ENCODE assay signal across 8 cellular contexts in genomic region chr15:40764766-40765136, GRCh38. TPM values are rescaled to one million over a fixed set of nuclear protein-coding genes. Genes with fewer than 3 reads are reported as not detected.
DNase-seq lines count a peak whose midpoint lies in the region; ATAC-seq and TF ChIP-seq lines count a peak whose summit lies in the region.

No MANE protein-coding gene starts in this region.

- H3K9me3 ChIP-seq in A673 (ENCODE audit: low read depth, low read length, poor library complexity, severe bottlenecking) (no peaks in the 10 kb centered on the region), muscle layer of duodenum (ENCODE audit: control insufficient read depth in 1 of 2, low read length in 2 of 2) (no peaks in the 10 kb centered on the region)

- TF ChIP-seq POLR2A in GM18505 (IDR thresholded peaks at IDR 0.05; ENCODE audit: borderline replicate concordance, extremely low read depth, insufficient read depth, insufficient read length) = no peak

- peaks cover 2% of the 10 kb centered on the region for H3K27me3 Mint-ChIP-seq in IgD-negative memory B cell
- peaks cover 3% of the 10 kb centered on the region for H3K27me3 Mint-ChIP-seq in chondrocyte (ENCODE audit: low read depth)

- no peak for DNase-seq in A673 (ENCODE audit: low spot score)
- DNase-seq in chondrocyte (ENCODE audit: low spot score) = no peak
- DNase-seq in pons (ENCODE audit: low spot score) = no peak
- no peak for DNase-seq in activated CD4-positive, CD25-positive, alpha-beta regulatory T cell (lab: John Stamatoyannopoulos, UW)

- no peak for TF ChIP-seq CTCF in A673 (conservative IDR thresholded peaks at IDR 0.05; ENCODE audit: low read depth, low read length)
- TF ChIP-seq CTCF in chondrocyte (IDR thresholded peaks at IDR 0.05) = no peak

- H3K4me1 Mint-ChIP-seq in IgD-negative memory B cell (peaks cover 19 to 28% (median 23%) of the 10 kb centered on the region in 3 donors), chondrocyte (ENCODE audit: low read depth) (peaks cover 44% of the 10 kb centered on the region)

- H3K36me3 ChIP-seq in A673 (ENCODE audit: insufficient read depth, low read length, poor library complexity, severe bottlenecking) (peaks cover 4% of the 10 kb centered on the region), muscle layer of duodenum (ENCODE audit: control insufficient read depth in 1 of 2, insufficient read depth in 2 of 2, low read length in 2 of 2) (peaks cover 0 to 18% of the 10 kb centered on the region in 2 donors)

- H3K27ac Mint-ChIP-seq in IgD-negative memory B cell = peak overlapping the region in 2 of 3 donors; percentile 2 to 62
- H3K27ac Mint-ChIP-seq in chondrocyte (ENCODE audit: unreplicated experiment) = peak overlapping the region; percentile 69

- H3K4me1 ChIP-seq in A673 (ENCODE audit: insufficient read depth, low read length, poor library complexity, severe bottlenecking) (peaks cover 49% of the 10 kb centered on the region), muscle layer of duodenum (ENCODE audit: control insufficient read depth in 1 of 2, insufficient read depth in 2 of 2, low read length in 2 of 2) (peaks cover 0 to 21% of the 10 kb centered on the region in 2 donors)

- TSS peak; percentile 14 for BruUV-seq in A673 (replicated peaks; lab: Mats Ljungman, UMichigan)

- intact Hi-C loops in A673 (cut with micrococcal nuclease; ENCODE audit: unreplicated experiment) = no loop called here

- peak overlapping the region; percentile 66 for H3K27ac ChIP-seq in A673 (ENCODE audit: low read depth, low read length, poor library complexity, severe bottlenecking)
- peak overlapping the region; percentile 53 for H3K27ac ChIP-seq in muscle layer of duodenum (ENCODE audit: low read length)

- CTCF ChIA-PET in A673 (lab: Charles Lee) = interaction anchor here (0.7 to 1.4 kb wide), 2 partner anchors 18 to 62 kb away, joined by 3 to 4 read pairs; no protein-coding TSS in a partner anchor

- H3K36me3 Mint-ChIP-seq in IgD-negative memory B cell = no peaks in the 10 kb centered on the region
- no peaks in the 10 kb centered on the region for H3K36me3 Mint-ChIP-seq in chondrocyte (ENCODE audit: low read depth)

- H3K4me3 ChIP-seq in A673 (ENCODE audit: low read depth, low read length, poor library complexity, severe bottlenecking) (peak overlapping the region; percentile 45), muscle layer of duodenum (ENCODE audit: low read depth in 1 of 2, low read length in 2 of 2) (peak overlapping the region; percentile 56 to 75)

- H3K27me3 ChIP-seq in A673 (replicated peaks; ENCODE audit: insufficient read depth, low read depth, low read length, poor library complexity) (no peaks in the 10 kb centered on the region), muscle layer of duodenum (ENCODE audit: low read depth, low read length) (no peaks in the 10 kb centered on the region)

- H3K9me3 Mint-ChIP-seq in IgD-negative memory B cell (no peaks in the 10 kb centered on the region), chondrocyte (ENCODE audit: low read depth) (no peaks in the 10 kb centered on the region)

- POLR2A ChIA-PET in A673 (lab: Charles Lee; ENCODE audit: low non-redundant PET) = no interaction called here

- H3K4me3 Mint-ChIP-seq in IgD-negative memory B cell (peak overlapping the region; percentile 81 to 96 (median 90)), chondrocyte (ENCODE audit: unreplicated experiment) (peak overlapping the region; percentile 75)

- ATAC-seq in GM21381 (IDR thresholded peaks at IDR 0.05; ENCODE audit: unreplicated experiment) (no peak), GM18505 (IDR thresholded peaks at IDR 0.05; ENCODE audit: unreplicated experiment) (no peak)

RNA-seq across cellular contexts. Expression of gene GCHFR, which starts 0.9 kb away (rescaled TPM):
- total RNA-seq in A673 (2021) (7.1 and 10.8 TPM in 2 replicates), chondrocyte (1.6 to 2.4 TPM (median 1.9 TPM) in 3 replicates)
- 44.2 TPM for polyA plus RNA-seq in IgD-negative memory B cell

RNA-seq across cellular contexts. Expression of gene C15orf62, which starts 5.0 kb away (rescaled TPM):
- total RNA-seq in A673 (2021) = 0.33 and 0.62 TPM in 2 replicates
- 0.09 TPM for polyA plus RNA-seq in IgD-negative memory B cell
- total RNA-seq in chondrocyte = 0.12 TPM in 1 of 3 replicates, not detected in the others

RNA-seq across cellular contexts. Expression of gene RMDN3, which starts 9.7 kb away (rescaled TPM):
- total RNA-seq in A673 (2021) (50.8 and 50.9 TPM in 2 replicates), chondrocyte (27.5 to 30.1 TPM (median 28.8 TPM) in 3 replicates)
- 18.3 TPM for polyA plus RNA-seq in IgD-negative memory B cell

RNA-seq across cellular contexts. Expression of gene ZFYVE19, which starts 42.1 kb away (rescaled TPM):
- total RNA-seq in A673 (2021) = 26.4 and 27.1 TPM in 2 replicates
- polyA plus RNA-seq in IgD-negative memory B cell = 16.0 TPM
- total RNA-seq in chondrocyte = 15.5 to 22.5 TPM (median 15.8 TPM) in 3 replicates

RNA-seq across cellular contexts. Expression of gene DNAJC17, which starts 42.5 kb away (rescaled TPM):
- 34.5 and 37.1 TPM in 2 replicates for total RNA-seq in A673 (2021)
- polyA plus RNA-seq in IgD-negative memory B cell = 34.0 TPM
- 26.4 to 31.8 TPM (median 29.1 TPM) in 3 replicates for total RNA-seq in chondrocyte
